22 cellular contexts compared by ENCODE assay signal in genomic region chr21:33240404-33240803, GRCh38. TPM values are rescaled to one million over a fixed set of nuclear protein-coding genes. Genes with fewer than 3 reads are reported as not detected.
A peak's percentile ranks its signal among the peaks of the same experiment; 100 is the strongest.
DNase-seq lines count a peak whose midpoint lies in the region; ATAC-seq and TF ChIP-seq lines count a peak whose summit lies in the region.
"Had no signal": no experiment of that assay in that cellular context is flagged by ENCODE, and none has a peak within 500 bp of the region (broad histone marks: within the 10 kb centered on the region; RNA-seq: fewer than 3 reads in every experiment).

No MANE protein-coding gene starts in this region.

- no peaks in the 10 kb centered on the region for H3K9me2 ChIP-seq in OCI-LY7 (ENCODE audit: insufficient read depth, low read length)

- H3K9me3 ChIP-seq in OCI-LY7 (ENCODE audit: low read length) (no peaks in the 10 kb centered on the region), mammary epithelial cell (replicated peaks; ENCODE audit: insufficient read depth, low read length) (no peaks in the 10 kb centered on the region)
- H3K9me3 ChIP-seq: adrenal gland, BLaER1 had no signal

- TF ChIP-seq CTCF in OCI-LY7 (conservative IDR thresholded peaks at IDR 0.05; ENCODE audit: low read length) (no peak), mammary epithelial cell (conservative IDR thresholded peaks at IDR 0.05 in 1 of 2, IDR thresholded peaks at IDR 0.05 in 1 of 2; ENCODE audit: extremely low read depth in 1 of 2, insufficient read depth in 1 of 2, low read depth in 1 of 2, low read length in 2 of 2) (no peak)

- H4K20me1 ChIP-seq in OCI-LY7 (ENCODE audit: insufficient read depth, low read length), result no peaks in the 10 kb centered on the region
- no peaks in the 10 kb centered on the region for H4K20me1 ChIP-seq in mammary epithelial cell (ENCODE audit: insufficient read depth, low read length)

- H3K27ac ChIP-seq in OCI-LY7 (ENCODE audit: low read depth, low read length, poor library complexity, severe bottlenecking) (peak overlapping the region; percentile 96), mammary epithelial cell (ENCODE audit: insufficient read depth, low read depth, low read length) (no peak overlapping the region)
- H3K27ac ChIP-seq: adrenal gland, BLaER1, PC-9 had no signal

- H3K79me2 ChIP-seq in OCI-LY7 (ENCODE audit: insufficient read depth, low read depth, low read length) (peaks cover 97% of the 10 kb centered on the region), mammary epithelial cell (ENCODE audit: insufficient read depth, low read length) (peaks cover 32% of the 10 kb centered on the region)

- intact Hi-C loops in OCI-LY7 (cut with micrococcal nuclease; ENCODE audit: unreplicated experiment) (no loop called here), mammary epithelial cell (cut with micrococcal nuclease) (no loop called here)

- H2AFZ ChIP-seq in OCI-LY7 (ENCODE audit: low read length) (no peak overlapping the region), mammary epithelial cell (ENCODE audit: low read depth, low read length) (no peak overlapping the region)
- H2AFZ ChIP-seq: PC-9 had no signal

- H3K4me3 Mint-ChIP-seq in activated naive CD4-positive, alpha-beta T cell treated with anti-CD3 and anti-CD28 coated beads, Interleukin-2, amount 50 U/mL, for 24 hours, result no peak overlapping the region
- H3K4me3 Mint-ChIP-seq in effector memory CD8-positive, alpha-beta T cell, result peak overlapping the region; percentile 23 to 48

- H3K4me3 ChIP-seq in OCI-LY7 (ENCODE audit: low read depth, low read length, poor library complexity, severe bottlenecking) (no peak overlapping the region), mammary epithelial cell (replicated peaks in 1 of 3; ENCODE audit: insufficient read depth in 1 of 3, low read depth in 2 of 3, low read length in 3 of 3) (no peak overlapping the region)
- H3K4me3 ChIP-seq: adrenal gland, BLaER1, PC-9 had no signal

- dilution Hi-C loops in mammary epithelial cell (cut with HindIII; ENCODE audit: low sequenced_read_pairs), result no loop called here

- POLR2A ChIA-PET in OCI-LY7 (lab: Charles Lee), result interaction anchor here (0.6 to 0.9 kb wide), 2 partner anchors 8 to 16 kb away, joined by 3 read pairs; no protein-coding TSS in a partner anchor

- H3K9ac ChIP-seq in mammary epithelial cell (ENCODE audit: insufficient read depth, low read length), result no peak overlapping the region
- H3K9ac ChIP-seq: BLaER1 had no signal

- no peak for ATAC-seq in effector memory CD8-positive, alpha-beta T cell (replicated peaks)

- H3K4me1 ChIP-seq in OCI-LY7 (ENCODE audit: insufficient read depth, low read length, poor library complexity, severe bottlenecking) (peaks cover 65% of the 10 kb centered on the region), mammary epithelial cell (ENCODE audit: insufficient read depth, low read length) (peaks cover 11% of the 10 kb centered on the region)

- peaks cover 26% of the 10 kb centered on the region for H3K36me3 Mint-ChIP-seq in activated naive CD4-positive, alpha-beta T cell treated with anti-CD3 and anti-CD28 coated beads, Interleukin-2, amount 50 U/mL, for 24 hours
- H3K36me3 Mint-ChIP-seq in effector memory CD8-positive, alpha-beta T cell (ENCODE audit: insufficient read depth), result peaks cover 34% of the 10 kb centered on the region

- H3K4me1 Mint-ChIP-seq in activated naive CD4-positive, alpha-beta T cell treated with anti-CD3 and anti-CD28 coated beads, Interleukin-2, amount 50 U/mL, for 24 hours, result peaks cover 90% of the 10 kb centered on the region
- peaks cover 62 to 82% of the 10 kb centered on the region in 2 donors for H3K4me1 Mint-ChIP-seq in effector memory CD8-positive, alpha-beta T cell (ENCODE audit: low read depth in 2 of 2)

- H3K9me3 Mint-ChIP-seq in activated naive CD4-positive, alpha-beta T cell treated with anti-CD3 and anti-CD28 coated beads, Interleukin-2, amount 50 U/mL, for 24 hours, result no peaks in the 10 kb centered on the region
- H3K9me3 Mint-ChIP-seq in effector memory CD8-positive, alpha-beta T cell, result no peaks in the 10 kb centered on the region

- BruUV-seq in OCI-LY7 (replicated peaks; lab: Mats Ljungman, UMichigan) (no TSS peak), mammary epithelial cell (replicated peaks; lab: Mats Ljungman, UMichigan) (no TSS peak)

- peak overlapping the region; percentile 76 for H3K4me2 ChIP-seq in OCI-LY7 (ENCODE audit: low read length)
- no peak overlapping the region for H3K4me2 ChIP-seq in mammary epithelial cell (ENCODE audit: insufficient read depth, low read depth, low read length)
- H3K4me2 ChIP-seq: BLaER1, PC-9 had no signal

- peak overlapping the region; percentile 66 for H3K27ac Mint-ChIP-seq in activated naive CD4-positive, alpha-beta T cell treated with anti-CD3 and anti-CD28 coated beads, Interleukin-2, amount 50 U/mL, for 24 hours
- H3K27ac Mint-ChIP-seq in effector memory CD8-positive, alpha-beta T cell, result peak overlapping the region; percentile 91 to 95

- H3K36me3 ChIP-seq in OCI-LY7 (ENCODE audit: insufficient read depth, low read length) (peaks cover 83% of the 10 kb centered on the region), mammary epithelial cell (ENCODE audit: insufficient read depth, low read length) (peaks cover 3% of the 10 kb centered on the region)

- no peaks in the 10 kb centered on the region for H3K27me3 Mint-ChIP-seq in activated naive CD4-positive, alpha-beta T cell treated with anti-CD3 and anti-CD28 coated beads, Interleukin-2, amount 50 U/mL, for 24 hours
- no peaks in the 10 kb centered on the region for H3K27me3 Mint-ChIP-seq in effector memory CD8-positive, alpha-beta T cell

- CTCF ChIA-PET in OCI-LY7 (lab: Charles Lee; ENCODE audit: unreplicated experiment), result interaction anchor here (1.0 to 1.1 kb wide), 2 partner anchors 84 to 204 kb away, joined by 3 read pairs; partner anchors contain the start of gene IFNAR1
- CTCF ChIA-PET in mammary epithelial cell (lab: Charles Lee; ENCODE audit: low non-redundant PET), result no interaction called here

- 95% methylated on average over 2 of the region's 2 CpGs for WGBS in mammary epithelial cell (ENCODE audit: low coverage, missing lambda C conversion rate)

- no peaks in the 10 kb centered on the region for H3K27me3 ChIP-seq in mammary epithelial cell (ENCODE audit: insufficient read depth, low read length)
- H3K27me3 ChIP-seq: adrenal gland, BLaER1 had no signal

- no peak for DNase-seq in activated naive CD4-positive, alpha-beta T cell treated with Interleukin-2 at 50 U/mL for 16 hours
- DNase-seq in OCI-LY7 (ENCODE audit: low spot score) (no peak), anterior cingulate cortex (lab: John Stamatoyannopoulos, UW) (no peak), NCI-H1694 treated with DMSO at 0.1 percent for 48 hours (lab: John Stamatoyannopoulos, UW) (no peak), mammary epithelial cell (no peak), NCI-H226 (no peak)
- no peak for DNase-seq in effector memory CD8-positive, alpha-beta T cell
- DNase-seq: ACHN; activated CD4-positive, alpha-beta T cell treated with anti-CD3 and anti-CD28 coated beads for 1 hour; adrenal gland; effector CD8-positive, alpha-beta T cell; erythroblast; foreskin fibroblast; HCEC 1CT; mesendoderm; NCI-H1105 treated with DMSO at 0.1 percent for 48 hours; NCI-H2081 treated with DMSO at 0.1 percent for 48 hours; NCI-H446; PC-9; SHP77 had no signal

- in situ Hi-C loops in mammary epithelial cell (cut with MboI; ENCODE audit: low sequenced_read_pairs in 2 of 2), result no loop called here

RNA-seq across cellular contexts. Expression of gene IFNAR2, which starts 10.7 kb away (rescaled TPM):
- 22.1 and 24.8 TPM in 2 replicates for total RNA-seq in OCI-LY7 (2014; rRNA removed; shearing (Covaris generic))
- total RNA-seq in OCI-LY7 (2022), result 93.5 and 114 TPM in 2 replicates
- 10 to 100 TPM in 1 of 2 donors, 1 to 10 TPM in 1; 5.7 to 16.7 TPM for total RNA-seq in mammary epithelial cell
- 15.4 TPM for polyA plus RNA-seq in mammary epithelial cell
- 28.5 TPM for polyA minus RNA-seq in mammary epithelial cell

RNA-seq across cellular contexts. Expression of gene IL10RB, which starts 25.8 kb away (rescaled TPM):
- total RNA-seq in OCI-LY7 (2014; rRNA removed; shearing (Covaris generic)), result 44.3 and 48.0 TPM in 2 replicates
- total RNA-seq in OCI-LY7 (2022) (48.3 and 54.5 TPM in 2 replicates), mammary epithelial cell (10 to 100 TPM; 14.3 to 18.9 TPM)
- polyA plus RNA-seq in mammary epithelial cell, result 20.4 TPM
- polyA minus RNA-seq in mammary epithelial cell, result 20.4 TPM
